ENCODE assay signal across 8 cellular contexts in genomic region chr1:1306661-1307260, GRCh38. TPM values are rescaled to one million over a fixed set of nuclear protein-coding genes. Genes with fewer than 3 reads are reported as not detected.
DNase-seq lines count a peak whose midpoint lies in the region; ATAC-seq and TF ChIP-seq lines count a peak whose summit lies in the region.

No MANE protein-coding gene starts in this region.

- no peak for DNase-seq in stimulated activated naive CD8-positive, alpha-beta T cell treated with anti-CD3 and anti-CD28 coated beads, Interleukin-15, Interleukin-2, amounts not matched to agents 100 U/mL and 50 U/mL, for 24 hours
- DNase-seq in mesothelial cell of epicardium (ENCODE audit: low spot score in 2 of 2, unreplicated experiment in 2 of 2) (no peak), NCI-H187 (lab: John Stamatoyannopoulos, UW) (no peak), NOMO-1 treated with DMSO at 0.1 percent for 48 hours (lab: John Stamatoyannopoulos, UW; ENCODE audit: unreplicated experiment) (no peak)
- no peak for DNase-seq in stimulated activated CD4-positive, alpha-beta T cell treated with anti-CD3 and anti-CD28 coated beads, Interleukin-15, amount 100 ng/mL, for 24 hours

- no peaks in the 10 kb centered on the region for H3K36me3 Mint-ChIP-seq in stimulated activated naive CD8-positive, alpha-beta T cell treated with anti-CD3 and anti-CD28 coated beads, Interleukin-15, Interleukin-2, amounts not matched to agents 100 ng/mL and 50 ng/mL, for 24 hours (ENCODE audit: low read depth)
- H3K36me3 Mint-ChIP-seq in brain (no peaks in the 10 kb centered on the region), mesothelial cell of epicardium (no peaks in the 10 kb centered on the region)

- H3K27me3 Mint-ChIP-seq in stimulated activated naive CD8-positive, alpha-beta T cell treated with anti-CD3 and anti-CD28 coated beads, Interleukin-15, Interleukin-2, amounts not matched to agents 100 ng/mL and 50 ng/mL, for 24 hours, result no peaks in the 10 kb centered on the region
- H3K27me3 Mint-ChIP-seq in brain, result peaks cover 9% of the 10 kb centered on the region
- H3K27me3 Mint-ChIP-seq in mesothelial cell of epicardium (ENCODE audit: low read depth), result no peaks in the 10 kb centered on the region

- ATAC-seq in stimulated activated naive CD8-positive, alpha-beta T cell treated with anti-CD3 and anti-CD28 coated beads, Interleukin-15, Interleukin-2, amounts not matched to agents 100 U/mL and 50 U/mL, for 24 hours, result no peak
- ATAC-seq in GM18909 (IDR thresholded peaks at IDR 0.05; ENCODE audit: poor library complexity, unreplicated experiment), result no peak

- H3K4me3 Mint-ChIP-seq in stimulated activated naive CD8-positive, alpha-beta T cell treated with anti-CD3 and anti-CD28 coated beads, Interleukin-15, Interleukin-2, amounts not matched to agents 100 ng/mL and 50 ng/mL, for 24 hours, result peak overlapping the region; percentile 86
- H3K4me3 Mint-ChIP-seq in brain, result peak overlapping the region; percentile 91 to 95 (median 94)
- peak overlapping the region; percentile 80 for H3K4me3 Mint-ChIP-seq in mesothelial cell of epicardium

- peaks cover 19% of the 10 kb centered on the region for H3K4me1 Mint-ChIP-seq in stimulated activated naive CD8-positive, alpha-beta T cell treated with anti-CD3 and anti-CD28 coated beads, Interleukin-15, Interleukin-2, amounts not matched to agents 100 ng/mL and 50 ng/mL, for 24 hours (ENCODE audit: low read depth)
- H3K4me1 Mint-ChIP-seq in brain (peaks cover 26% of the 10 kb centered on the region), mesothelial cell of epicardium (peaks cover 26% of the 10 kb centered on the region)

- TF ChIP-seq CTCF in brain (conservative IDR thresholded peaks at IDR 0.05) (no peak), mesothelial cell of epicardium (IDR thresholded peaks at IDR 0.05; ENCODE audit: unreplicated experiment) (no peak)

- peak overlapping the region; percentile 40 for H3K27ac Mint-ChIP-seq in stimulated activated naive CD8-positive, alpha-beta T cell treated with anti-CD3 and anti-CD28 coated beads, Interleukin-15, Interleukin-2, amounts not matched to agents 100 ng/mL and 50 ng/mL, for 24 hours
- H3K27ac Mint-ChIP-seq in brain (peak overlapping the region; percentile 92 to 98 (median 95)), mesothelial cell of epicardium (peak overlapping the region; percentile 93)

- no peaks in the 10 kb centered on the region for H3K9me3 Mint-ChIP-seq in stimulated activated naive CD8-positive, alpha-beta T cell treated with anti-CD3 and anti-CD28 coated beads, Interleukin-15, Interleukin-2, amounts not matched to agents 100 ng/mL and 50 ng/mL, for 24 hours
- H3K9me3 Mint-ChIP-seq in brain (no peaks in the 10 kb centered on the region), mesothelial cell of epicardium (no peaks in the 10 kb centered on the region)

RNA-seq across cellular contexts. Expression of gene ACAP3, which starts 1.0 kb away (rescaled TPM):
- polyA plus RNA-seq in brain (ENCODE audit: insufficient read depth, low read depth, low replicate concordance), result 47.9 TPM
- 85.5 to 97.3 TPM (median 91.0 TPM) in 3 replicates for total RNA-seq in mesothelial cell of epicardium

RNA-seq across cellular contexts. Expression of gene PUSL1, which starts 1.6 kb away (rescaled TPM):
- polyA plus RNA-seq in brain (ENCODE audit: insufficient read depth, low read depth, low replicate concordance), result 13.6 TPM
- 12.7 to 14.5 TPM (median 14.2 TPM) in 3 replicates for total RNA-seq in mesothelial cell of epicardium

RNA-seq across cellular contexts. Expression of gene INTS11, which starts 17.7 kb away (rescaled TPM):
- polyA plus RNA-seq in brain (ENCODE audit: insufficient read depth, low read depth, low replicate concordance), result 97.8 TPM
- 163 to 165 TPM (median 165 TPM) in 3 replicates for total RNA-seq in mesothelial cell of epicardium

RNA-seq across cellular contexts. Expression of gene CPTP, which starts 17.8 kb away (rescaled TPM):
- 28.2 TPM for polyA plus RNA-seq in brain (ENCODE audit: insufficient read depth, low read depth, low replicate concordance)
- total RNA-seq in mesothelial cell of epicardium, result 17.8 to 19.3 TPM (median 18.5 TPM) in 3 replicates

RNA-seq across cellular contexts. Expression of gene TAS1R3, which starts 24.3 kb away (rescaled TPM):
- 0.24 TPM for polyA plus RNA-seq in brain (ENCODE audit: insufficient read depth, low read depth, low replicate concordance)
- total RNA-seq in mesothelial cell of epicardium, result 0.98 to 1.0 TPM (median 1.00 TPM) in 3 replicates

Comparison
In these comparisons a context has a peak if more than half of its experiments do, and no peak if none do; other contexts are left out.
1. H3K27ac Mint-ChIP-seq: peak in every context shown above with its lines; median percentile 95 in brain; 93 in mesothelial cell of epicardium; 40 in stimulated activated naive CD8-positive, alpha-beta T cell treated with anti-CD3 and anti-CD28 coated beads, Interleukin-15, Interleukin-2, amounts not matched to agents 100 ng/mL and 50 ng/mL, for 24 hours.